9 cellular contexts compared by ENCODE assay signal in genomic region chr9:20558609-20559016, GRCh38.
A peak's percentile ranks its signal among the peaks of the same experiment; 100 is the strongest.
DNase-seq lines count a peak whose midpoint lies in the region; ATAC-seq and TF ChIP-seq lines count a peak whose summit lies in the region.
"Had no signal": no experiment of that assay in that cellular context is flagged by ENCODE, and none has a peak within 500 bp of the region (broad histone marks: within the 10 kb centered on the region; RNA-seq: fewer than 3 reads in every experiment).

No MANE protein-coding gene starts in this region.

- no peak for ATAC-seq in HG02678 (IDR thresholded peaks at IDR 0.05; ENCODE audit: unreplicated experiment)
- ATAC-seq: HCT116 had no signal

- DNase-seq in DMS79 (lab: John Stamatoyannopoulos, UW), result peak; percentile 56
- peak; percentile 95 for DNase-seq in HT1080 (ENCODE audit: low read depth)
- peak; percentile 76 for DNase-seq in adipocyte (ENCODE audit: low read depth)
- no peak for DNase-seq in nephron progenitor cell
- no peak for DNase-seq in epidermal melanocyte (ENCODE audit: insufficient read length, low spot score)
- DNase-seq in suprapubic skin (ENCODE audit: low spot score in 2 of 2), result no peak
- DNase-seq in SHP77 (lab: John Stamatoyannopoulos, UW), result no peak

- H3K9me3 ChIP-seq in adipocyte (ENCODE audit: control insufficient read depth, low read length) (no peaks in the 10 kb centered on the region), suprapubic skin (no peaks in the 10 kb centered on the region)

- no peak for TF ChIP-seq EP300 in suprapubic skin (IDR thresholded peaks at IDR 0.05)

- no peak for TF ChIP-seq POLR2A in suprapubic skin (IDR thresholded peaks at IDR 0.05)

- H3K9me3 Mint-ChIP-seq in nephron progenitor cell, result no peaks in the 10 kb centered on the region

- H3K27ac ChIP-seq in suprapubic skin, result no peak overlapping the region

- H3K36me3 Mint-ChIP-seq in nephron progenitor cell (ENCODE audit: low read depth), result no peaks in the 10 kb centered on the region

- peak overlapping the region; percentile 82 for H3K27ac Mint-ChIP-seq in nephron progenitor cell

- TF ChIP-seq CTCF in nephron progenitor cell (IDR thresholded peaks at IDR 0.05), result no peak
- TF ChIP-seq CTCF in suprapubic skin (IDR thresholded peaks at IDR 0.05), result no peak

- H3K4me3 ChIP-seq in adipocyte (ENCODE audit: low read length), result peak overlapping the region; percentile 2
- no peak overlapping the region for H3K4me3 ChIP-seq in suprapubic skin

- H3K4me3 Mint-ChIP-seq in nephron progenitor cell, result no peak overlapping the region

- H3K9ac ChIP-seq in adipocyte (ENCODE audit: low read length), result no peak overlapping the region

- peaks cover 15% of the 10 kb centered on the region for H3K4me1 ChIP-seq in adipocyte (ENCODE audit: control insufficient read depth, insufficient read depth, low read length)
- H3K4me1 ChIP-seq in suprapubic skin, result peaks cover 12% of the 10 kb centered on the region

- H3K27me3 ChIP-seq in adipocyte (replicated peaks; ENCODE audit: control insufficient read depth, insufficient read depth, low read length) (no peaks in the 10 kb centered on the region), suprapubic skin (no peaks in the 10 kb centered on the region)

- no peaks in the 10 kb centered on the region for H3K27me3 Mint-ChIP-seq in nephron progenitor cell (ENCODE audit: low read depth, poor library complexity)

- H3K36me3 ChIP-seq in adipocyte (ENCODE audit: control insufficient read depth, insufficient read depth, low read length, severe bottlenecking) (no peaks in the 10 kb centered on the region), suprapubic skin (no peaks in the 10 kb centered on the region)

- 67% methylated on average over 2 of the region's 2 CpGs for WGBS in suprapubic skin

- peaks cover 88% of the 10 kb centered on the region for H3K4me1 Mint-ChIP-seq in nephron progenitor cell

Comparison
In these comparisons a context has a peak if more than half of its experiments do, and no peak if none do; other contexts are left out.
1. DNase-seq: peak in DMS79 (single experiment), HT1080 (single experiment) and adipocyte (single experiment); none in nephron progenitor cell (single experiment), epidermal melanocyte (single experiment), suprapubic skin (0 of 2) and SHP77 (0 of 2).